1 cellular context compared by ENCODE assay signal in genomic region chr10:92690211-92691041, GRCh38.
A peak's percentile ranks its signal among the peaks of the same experiment; 100 is the strongest.
TF ChIP-seq lines count a peak whose summit lies in the region.

No MANE protein-coding gene starts in this region.

TF ChIP-seq in K562, 482 proteins besides CTCF, POLR2A, EP300 and RAD21 (continued from another document and continues in another):
- no peak for TF ChIP-seq ZNF407 (IDR thresholded peaks at IDR 0.05; ENCODE audit: low read depth)
- peak; percentile 41; the same call in 1 of the 2 replicates for TF ChIP-seq NFE2 (IDR thresholded peaks at IDR 0.05; ENCODE audit: low read depth)
- no peak for TF ChIP-seq ZNF778 (CRISPR knock-in tag; IDR thresholded peaks at IDR 0.05)
- TF ChIP-seq THAP7 (CRISPR knock-in tag; IDR thresholded peaks at IDR 0.05): no peak
- no peak for TF ChIP-seq GABPB2 (CRISPR knock-in tag; conservative IDR thresholded peaks at IDR 0.05)
- peak; percentile 48 for TF ChIP-seq CHD1 (IDR thresholded peaks at IDR 0.05; ENCODE audit: low read length)
- peak; percentile 87 to 89 for TF ChIP-seq KDM1A (IDR thresholded peaks at IDR 0.05)
- peak; percentile 70 for TF ChIP-seq TEAD4 (IDR thresholded peaks at IDR 0.05; ENCODE audit: low read length)
- no peak for TF ChIP-seq TEAD4 (CRISPR knock-in tag; IDR thresholded peaks at IDR 0.05; ENCODE audit: borderline replicate concordance)
- TF ChIP-seq TAF9B (IDR thresholded peaks at IDR 0.05; ENCODE audit: partially characterized antibody): no peak
- no peak for TF ChIP-seq SRF (CRISPR knock-in tag; IDR thresholded peaks at IDR 0.05)
- peak; percentile 75 for TF ChIP-seq ETV1 (tag; conservative IDR thresholded peaks at IDR 0.05; ENCODE audit: low read depth)
- no peak for TF ChIP-seq E2F4 (CRISPR knock-in tag; IDR thresholded peaks at IDR 0.05; ENCODE audit: low read depth)
- no peak for TF ChIP-seq HNRNPH1 (optimal IDR thresholded peaks at IDR 0.05; ENCODE audit: low read depth, low read length)
- peak in 1 of 2 experiments; percentile 37; a peak in 2 of 4 replicates for TF ChIP-seq HDAC1 (IDR thresholded peaks at IDR 0.05)
- TF ChIP-seq KDM2B (CRISPR knock-in tag; IDR thresholded peaks at IDR 0.05): no peak
- no peak for TF ChIP-seq HINFP (tag; conservative IDR thresholded peaks at IDR 0.05; ENCODE audit: low read depth)
- TF ChIP-seq ZNF695 (CRISPR knock-in tag; IDR thresholded peaks at IDR 0.05): no peak
- no peak for TF ChIP-seq MYNN (IDR thresholded peaks at IDR 0.05)
- no peak for TF ChIP-seq MYNN (CRISPR knock-in tag; IDR thresholded peaks at IDR 0.05)
- TF ChIP-seq RB1 (IDR thresholded peaks at IDR 0.05; ENCODE audit: low read depth): no peak
- TF ChIP-seq, protein P1, sequence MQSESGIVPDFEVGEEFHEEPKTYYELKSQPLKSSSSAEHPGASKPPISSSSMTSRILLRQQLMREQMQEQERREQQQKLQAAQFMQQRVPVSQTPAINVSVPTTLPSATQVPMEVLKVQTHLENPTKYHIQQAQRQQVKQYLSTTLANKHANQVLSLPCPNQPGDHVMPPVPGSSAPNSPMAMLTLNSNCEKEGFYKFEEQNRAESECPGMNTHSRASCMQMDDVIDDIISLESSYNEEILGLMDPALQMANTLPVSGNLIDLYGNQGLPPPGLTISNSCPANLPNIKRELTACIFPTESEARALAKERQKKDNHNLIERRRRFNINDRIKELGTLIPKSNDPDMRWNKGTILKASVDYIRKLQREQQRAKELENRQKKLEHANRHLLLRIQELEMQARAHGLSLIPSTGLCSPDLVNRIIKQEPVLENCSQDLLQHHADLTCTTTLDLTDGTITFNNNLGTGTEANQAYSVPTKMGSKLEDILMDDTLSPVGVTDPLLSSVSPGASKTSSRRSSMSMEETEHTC (IDR thresholded peaks at IDR 0.05): no peak
- TF ChIP-seq CREM (IDR thresholded peaks at IDR 0.05; ENCODE audit: low read depth): 0 out of 2 replicates have a peak, but pooled peaks have one; percentile 2
- peak; percentile 32; the same call in 1 of the 2 replicates for TF ChIP-seq L3MBTL2 (IDR thresholded peaks at IDR 0.05)
- TF ChIP-seq, protein P2, sequence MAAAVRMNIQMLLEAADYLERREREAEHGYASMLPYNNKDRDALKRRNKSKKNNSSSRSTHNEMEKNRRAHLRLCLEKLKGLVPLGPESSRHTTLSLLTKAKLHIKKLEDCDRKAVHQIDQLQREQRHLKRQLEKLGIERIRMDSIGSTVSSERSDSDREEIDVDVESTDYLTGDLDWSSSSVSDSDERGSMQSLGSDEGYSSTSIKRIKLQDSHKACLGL (CRISPR knock-in tag; IDR thresholded peaks at IDR 0.05; ENCODE audit: borderline replicate concordance, poor library complexity, severe bottlenecking): no peak
- no peak for TF ChIP-seq ZNF79 (CRISPR knock-in tag; IDR thresholded peaks at IDR 0.05; ENCODE audit: low read depth)
- no peak for TF ChIP-seq ASH1L (IDR thresholded peaks at IDR 0.05; ENCODE audit: borderline replicate concordance, low read depth, partially characterized antibody)
- no peak for TF ChIP-seq ZNF655 (CRISPR knock-in tag; IDR thresholded peaks at IDR 0.05)
- TF ChIP-seq TSHZ1 (CRISPR knock-in tag; IDR thresholded peaks at IDR 0.05): no peak
- no peak for TF ChIP-seq E2F8 (IDR thresholded peaks at IDR 0.05; ENCODE audit: low read depth, partially characterized antibody)
- TF ChIP-seq RBM39 (optimal IDR thresholded peaks at IDR 0.05; ENCODE audit: low read depth, low read length): no peak
- peak; percentile 64 for TF ChIP-seq FIP1L1 (IDR thresholded peaks at IDR 0.05; ENCODE audit: low read depth, low read length, poor library complexity, severe bottlenecking)
- TF ChIP-seq CREB1 (IDR thresholded peaks at IDR 0.05): no peak
- TF ChIP-seq CREB1 (CRISPR knock-in tag; IDR thresholded peaks at IDR 0.05): no peak; the same call in 1 of the 2 replicates
- TF ChIP-seq ERF (CRISPR knock-in tag; IDR thresholded peaks at IDR 0.05): no peak
- TF ChIP-seq XRCC3 (IDR thresholded peaks at IDR 0.05): no peak
- no peak for TF ChIP-seq TRIM28 (IDR thresholded peaks at IDR 0.05)
